Comparison of ENCODE assay signal across 11 cellular contexts in the genomic region with DNA sequence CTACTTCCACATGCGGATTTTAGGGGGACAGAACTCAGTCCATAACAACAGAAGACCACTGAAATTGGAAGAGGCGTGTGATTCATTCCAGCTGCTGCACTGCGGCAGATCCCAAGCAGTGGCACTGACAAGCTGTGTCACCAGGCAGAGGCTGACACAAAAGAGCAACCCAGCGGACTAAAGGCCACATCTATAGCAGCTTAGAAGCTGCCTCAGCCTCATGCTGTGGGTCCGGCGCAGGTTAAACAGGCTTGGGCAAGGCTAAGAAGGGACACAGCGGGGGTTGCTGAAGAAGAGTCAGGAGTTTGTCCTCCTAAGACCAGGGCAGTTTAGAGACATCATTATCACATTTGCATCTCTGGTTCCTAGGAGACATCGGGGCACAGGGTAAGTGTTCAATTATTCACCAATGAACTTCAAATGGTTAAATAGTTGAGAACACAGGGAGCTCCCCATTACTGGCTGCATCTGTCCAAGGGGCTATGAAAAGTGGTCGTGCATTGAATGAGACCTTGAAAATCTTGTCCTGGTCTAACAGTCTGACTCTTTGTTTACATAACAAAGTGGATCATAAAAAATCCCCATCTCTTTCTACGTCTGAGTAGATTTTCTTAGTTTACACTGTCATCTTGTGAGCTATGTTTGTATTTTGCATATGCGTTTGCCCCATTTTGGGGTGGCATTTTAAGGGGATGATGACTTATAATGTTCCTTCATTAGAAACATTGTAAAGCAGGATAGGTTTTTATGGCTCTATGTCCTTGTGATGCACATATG.
DNase-seq lines count a peak whose midpoint lies in the region; ATAC-seq and TF ChIP-seq lines count a peak whose summit lies in the region.
"Had no signal": no experiment of that assay in that cellular context is flagged by ENCODE, and none has a peak within 500 bp of the region (broad histone marks: within the 10 kb centered on the region; RNA-seq: fewer than 3 reads in every experiment).

No MANE protein-coding gene starts in this region.

- H4K8ac ChIP-seq in mesenchymal stem cell (ENCODE audit: low read length) = peak overlapping the region; percentile 81

- peaks cover 7 to 30% of the 10 kb centered on the region in 2 experiments for H3K4me1 ChIP-seq in SK-N-SH (ENCODE audit: control insufficient read depth in 1 of 2, insufficient read depth in 2 of 2, low read depth in 1 of 2, low read length in 1 of 2)
- H3K4me1 ChIP-seq in mesenchymal stem cell (ENCODE audit: control insufficient read depth, insufficient read depth, low read depth, low read length) = peaks cover 7% of the 10 kb centered on the region
- peaks cover 0 to 13% of the 10 kb centered on the region in 2 donors for H3K4me1 ChIP-seq in thyroid gland

- H3K27ac Mint-ChIP-seq in CD4-positive, alpha-beta T cell = peak overlapping the region; percentile 78

- TF ChIP-seq CTCF in CD4-positive, alpha-beta T cell (IDR thresholded peaks at IDR 0.05) = no peak
- TF ChIP-seq CTCF in SK-N-SH (IDR thresholded peaks at IDR 0.05) (no peak), thyroid gland (IDR thresholded peaks at IDR 0.05) (no peak)

- 0 out of 2 replicates have a peak overlapping the region, but pooled peaks have one; percentile 1 for H2AFZ ChIP-seq in SK-N-SH (ENCODE audit: low read depth)
- H2AFZ ChIP-seq in mesenchymal stem cell (ENCODE audit: low read depth, low read length) = no peak overlapping the region

- H3K4me1 Mint-ChIP-seq in CD4-positive, alpha-beta T cell (ENCODE audit: low read depth) = peaks cover 58% of the 10 kb centered on the region

- H3K27me3 Mint-ChIP-seq in CD4-positive, alpha-beta T cell = no peaks in the 10 kb centered on the region

- H3K9me3 Mint-ChIP-seq in CD4-positive, alpha-beta T cell = peaks cover 3% of the 10 kb centered on the region

- no peak for TF ChIP-seq POLR2A in thyroid gland (IDR thresholded peaks at IDR 0.05)

- H3K27ac ChIP-seq in CD4-positive, alpha-beta T cell (ENCODE audit: low read depth, low read length) = peak overlapping the region; percentile 42
- peak overlapping the region; percentile 67 to 96 for H3K27ac ChIP-seq in SK-N-SH (ENCODE audit: low read depth in 2 of 2, low read length in 1 of 2)
- no peak overlapping the region for H3K27ac ChIP-seq in mesenchymal stem cell (ENCODE audit: low read length, poor library complexity, severe bottlenecking)
- H3K27ac ChIP-seq in thyroid gland = no peak overlapping the region

- CTCF ChIA-PET in CD4-positive, alpha-beta T cell (lab: Charles Lee) = interaction anchor here (1.0 kb wide), 1 partner anchor 377 kb away, joined by 3 read pairs; no protein-coding TSS in a partner anchor
- CTCF ChIA-PET in SK-N-SH (lab: Yijun Ruan, JAX) = interaction anchor here (0.8 to 2.1 kb wide), 6 partner anchors 11 to 725 kb away, joined by 3 to 6 read pairs (median 5); a partner anchor contains a TSS

- H3K18ac ChIP-seq in mesenchymal stem cell (ENCODE audit: low read depth in 1 of 2, low read length in 2 of 2) = peak overlapping the region; percentile 56 to 96

- H3K27me3 ChIP-seq in CD4-positive, alpha-beta T cell (ENCODE audit: control insufficient read depth, insufficient read depth, low read length) = no peaks in the 10 kb centered on the region
- no peaks in the 10 kb centered on the region for H3K27me3 ChIP-seq in SK-N-SH (ENCODE audit: insufficient read depth)
- H3K27me3 ChIP-seq in mesenchymal stem cell (ENCODE audit: control insufficient read depth in 1 of 2, insufficient read depth in 1 of 2, low read length in 2 of 2) = no peaks in the 10 kb centered on the region
- H3K27me3 ChIP-seq in thyroid gland = no peaks in the 10 kb centered on the region
- H3K27me3 ChIP-seq: right atrium auricular region had no signal

- H3K36me3 ChIP-seq in SK-N-SH (replicated peaks in 1 of 2; ENCODE audit: control insufficient read depth in 1 of 2, insufficient read depth in 2 of 2, low read length in 1 of 2) (peaks cover 0 to 3% of the 10 kb centered on the region in 2 experiments), mesenchymal stem cell (ENCODE audit: control insufficient read depth in 1 of 2, insufficient read depth in 2 of 2, low read depth in 1 of 2, low read length in 2 of 2) (no peaks in the 10 kb centered on the region), thyroid gland (no peaks in the 10 kb centered on the region)
- H3K36me3 ChIP-seq: right atrium auricular region had no signal

- no peak for TF ChIP-seq EP300 in SK-N-SH (IDR thresholded peaks at IDR 0.05; ENCODE audit: borderline replicate concordance in 1 of 2, low read depth in 1 of 2, low read length in 1 of 2)

- H3K79me1 ChIP-seq in mesenchymal stem cell (replicated peaks; ENCODE audit: low read length, poor library complexity, severe bottlenecking) = no peaks in the 10 kb centered on the region

- no peak overlapping the region for H3K23ac ChIP-seq in mesenchymal stem cell (ENCODE audit: low read length in 2 of 2)

- DNase-seq in CD4-positive, alpha-beta T cell = no peak
- DNase-seq in SK-N-SH (no peak), mesenchymal stem cell (peak; percentile 68), T-helper 1 cell (no peak), left colon (no peak), thyroid gland (no peak)
- DNase-seq: NCI-H1048, SIG-M5 had no signal

- H4K20me1 ChIP-seq in SK-N-SH (ENCODE audit: insufficient read depth) = no peaks in the 10 kb centered on the region

- intact Hi-C loops in CD4-positive, alpha-beta T cell (cut with DNase I, micrococcal nuclease) = no loop called here
- intact Hi-C loops in left colon (cut with DNase I, micrococcal nuclease) = loop anchor here in 1 of 2 donors (10.0 kb wide), 1 partner anchor 160 kb away; a partner anchor contains a TSS
- intact Hi-C loops in thyroid gland (cut with DNase I) = no loop called here

- no peaks in the 10 kb centered on the region for H3K36me3 Mint-ChIP-seq in CD4-positive, alpha-beta T cell (ENCODE audit: low read depth)

- H3K4me2 ChIP-seq in SK-N-SH (peak overlapping the region; percentile 66), mesenchymal stem cell (ENCODE audit: low read length, poor library complexity, severe bottlenecking) (no peak overlapping the region)

- H3K79me2 ChIP-seq in SK-N-SH (ENCODE audit: insufficient read depth) = no peaks in the 10 kb centered on the region

- peak overlapping the region; percentile 75 to 99 for H2BK12ac ChIP-seq in mesenchymal stem cell (ENCODE audit: low read length in 2 of 2)

- H3F3A ChIP-seq in SK-N-SH (replicated peaks; ENCODE audit: insufficient read depth) = peaks cover 18% of the 10 kb centered on the region

- no peak overlapping the region for H2BK15ac ChIP-seq in mesenchymal stem cell (ENCODE audit: low read depth, poor library complexity, severe bottlenecking)

- no peak overlapping the region for H2AK5ac ChIP-seq in mesenchymal stem cell (ENCODE audit: low read length, severe bottlenecking)

- H2BK120ac ChIP-seq in mesenchymal stem cell (ENCODE audit: low read depth, low read length) = no peak overlapping the region

- H3K4me3 ChIP-seq in SK-N-SH (ENCODE audit: low read depth in 2 of 2, low read length in 1 of 2) (no peak overlapping the region), mesenchymal stem cell (ENCODE audit: insufficient read depth in 1 of 2, low read depth in 1 of 2, low read length in 2 of 2) (no peak overlapping the region), thyroid gland (replicated peaks in 1 of 3) (no peak overlapping the region)
- H3K4me3 ChIP-seq: right atrium auricular region had no signal

- peak overlapping the region; percentile 19; the same call in 1 of the 2 replicates for H3K9ac ChIP-seq in SK-N-SH
- H3K9ac ChIP-seq in mesenchymal stem cell (ENCODE audit: low read length) = peak overlapping the region; percentile 8

- H3K9me2 ChIP-seq in SK-N-SH = no peaks in the 10 kb centered on the region

- no peak for ATAC-seq in CD4-positive, alpha-beta T cell (ENCODE audit: poor library complexity)
- ATAC-seq in GM21619 (IDR thresholded peaks at IDR 0.05; ENCODE audit: unreplicated experiment) (peak; percentile 46), GM18520 (IDR thresholded peaks at IDR 0.05; ENCODE audit: unreplicated experiment) (no peak), left colon (no peak)

- no peak overlapping the region for H3K4me3 Mint-ChIP-seq in CD4-positive, alpha-beta T cell

- H3K14ac ChIP-seq in mesenchymal stem cell (ENCODE audit: low read length in 2 of 2) = peak overlapping the region in 1 of 2 experiments; percentile 94

- H2BK5ac ChIP-seq in mesenchymal stem cell (ENCODE audit: low read depth, low read length, poor library complexity, severe bottlenecking) = no peak overlapping the region

- peak overlapping the region; percentile 20 to 77 for H3K4ac ChIP-seq in mesenchymal stem cell (ENCODE audit: low read depth in 1 of 2, low read length in 2 of 2)

- peak overlapping the region; percentile 74 for H4K91ac ChIP-seq in mesenchymal stem cell (ENCODE audit: low read length)

- no peaks in the 10 kb centered on the region for H3K9me3 ChIP-seq in CD4-positive, alpha-beta T cell (ENCODE audit: control insufficient read depth, low read length)
- H3K9me3 ChIP-seq in SK-N-SH = no peaks in the 10 kb centered on the region
- no peaks in the 10 kb centered on the region for H3K9me3 ChIP-seq in mesenchymal stem cell (ENCODE audit: control insufficient read depth, low read length)
- H3K9me3 ChIP-seq in thyroid gland = no peaks in the 10 kb centered on the region
- H3K9me3 ChIP-seq: right atrium auricular region had no signal

- WGBS in SK-N-SH (ENCODE audit: low lambda C conversion rate) = 78% methylated on average over 11 of the region's 11 CpGs
- WGBS in mesenchymal stem cell = 67% methylated on average over 11 of the region's 11 CpGs
- WGBS in thyroid gland, 2 donors = 86 to 87% methylated on average over 11 of the region's 11 CpGs

- POLR2A ChIA-PET in CD4-positive, alpha-beta T cell (lab: Charles Lee) = interaction anchor here (0.6 to 1.2 kb wide), 4 partner anchors 10 to 37 kb away, joined by 3 read pairs; no protein-coding TSS in a partner anchor
- POLR2A ChIA-PET in SK-N-SH (lab: Yijun Ruan, JAX) = no interaction called here

- no peak for TF ChIP-seq RAD21 in SK-N-SH (IDR thresholded peaks at IDR 0.05; ENCODE audit: low read length)

TF ChIP-seq in SK-N-SH, 30 proteins besides CTCF, POLR2A, EP300 and RAD21 (continues in another document):
- TF ChIP-seq FOXJ3 (CRISPR knock-in tag; IDR thresholded peaks at IDR 0.05) = no peak
- TF ChIP-seq, protein P1, sequence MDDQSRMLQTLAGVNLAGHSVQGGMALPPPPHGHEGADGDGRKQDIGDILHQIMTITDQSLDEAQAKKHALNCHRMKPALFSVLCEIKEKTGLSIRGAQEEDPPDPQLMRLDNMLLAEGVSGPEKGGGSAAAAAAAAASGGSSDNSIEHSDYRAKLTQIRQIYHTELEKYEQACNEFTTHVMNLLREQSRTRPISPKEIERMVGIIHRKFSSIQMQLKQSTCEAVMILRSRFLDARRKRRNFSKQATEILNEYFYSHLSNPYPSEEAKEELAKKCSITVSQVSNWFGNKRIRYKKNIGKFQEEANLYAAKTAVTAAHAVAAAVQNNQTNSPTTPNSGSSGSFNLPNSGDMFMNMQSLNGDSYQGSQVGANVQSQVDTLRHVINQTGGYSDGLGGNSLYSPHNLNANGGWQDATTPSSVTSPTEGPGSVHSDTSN (IDR thresholded peaks at IDR 0.05) = no peak
- TF ChIP-seq TAF1 (IDR thresholded peaks at IDR 0.05; ENCODE audit: borderline replicate concordance, low read depth, low read length) = no peak
- no peak for TF ChIP-seq JUND (IDR thresholded peaks at IDR 0.05)
- no peak for TF ChIP-seq RXRA (IDR thresholded peaks at IDR 0.05; ENCODE audit: borderline replicate concordance, low read depth)
- no peak for TF ChIP-seq NRF1 (IDR thresholded peaks at IDR 0.05; ENCODE audit: low read depth, low read length)

Comparison
In these comparisons a context has a peak if more than half of its experiments do, and no peak if none do; other contexts are left out.
1. H3K27ac ChIP-seq: peak in CD4-positive, alpha-beta T cell (single experiment) and SK-N-SH (2 of 2); none in mesenchymal stem cell (single experiment) and thyroid gland (0 of 3).